Comparison of ENCODE assay signal across 8 cellular contexts in the genomic region with DNA sequence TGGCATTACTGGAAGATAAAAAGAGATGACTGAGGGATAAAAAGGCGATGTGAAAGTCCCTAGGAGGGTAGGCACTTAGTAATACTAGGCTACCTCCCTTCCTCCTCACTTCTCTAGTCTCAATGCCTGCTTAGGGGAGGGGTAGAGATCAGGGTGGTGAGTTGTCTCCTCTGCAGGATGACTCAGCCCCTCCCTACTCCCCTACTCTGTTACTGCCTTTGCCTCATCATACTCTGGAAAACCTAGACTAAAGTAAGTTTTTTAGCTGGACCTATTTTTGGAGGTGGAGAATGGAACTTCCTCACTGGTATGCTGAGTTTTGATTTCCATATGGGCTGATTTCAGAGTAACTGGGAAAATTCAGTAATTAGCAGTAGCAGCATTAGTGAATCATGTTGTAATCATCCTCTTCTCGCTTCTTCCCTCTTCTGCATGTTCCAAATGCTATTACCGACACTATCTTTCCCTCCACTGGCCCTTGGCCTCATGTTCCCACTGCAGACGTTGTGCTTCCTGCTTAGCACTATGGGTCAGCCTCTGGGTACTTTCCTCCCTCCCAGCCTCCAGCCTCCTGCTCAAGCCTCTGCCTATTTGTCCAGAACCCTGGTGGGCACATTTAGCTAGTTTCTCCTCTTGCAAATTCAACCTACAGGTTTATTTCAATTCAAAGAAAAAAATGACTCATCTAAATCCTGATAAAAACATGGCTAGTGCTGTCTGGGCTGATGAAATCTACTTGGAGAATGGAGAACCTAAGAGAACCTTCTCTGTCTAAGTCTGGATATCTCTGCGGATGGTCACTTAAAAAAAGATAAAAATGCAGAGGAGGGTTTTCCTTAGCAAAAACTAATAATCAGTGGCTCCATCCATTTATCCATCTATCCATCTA.
DNase-seq lines count a peak whose midpoint lies in the region; ATAC-seq, FAIRE-seq and TF ChIP-seq lines count a peak whose summit lies in the region.

No MANE protein-coding gene starts in this region.

- peak overlapping the region; percentile 49; the same call in 1 of the 2 replicates for H3K4me3 ChIP-seq in ACC112 (ENCODE audit: low read depth, low read length)
- no peak overlapping the region for H3K4me3 ChIP-seq in adipocyte (ENCODE audit: low read length)
- H3K4me3 ChIP-seq in MM.1S (ENCODE audit: low read length), result no peak overlapping the region

- ATAC-seq in GM19023 (IDR thresholded peaks at IDR 0.05; ENCODE audit: unreplicated experiment) (no peak), HG03196 (IDR thresholded peaks at IDR 0.05; ENCODE audit: unreplicated experiment) (no peak)

- H3K9me2 ChIP-seq in MM.1S (replicated peaks; ENCODE audit: insufficient read depth, low read length), result no peaks in the 10 kb centered on the region

- no peaks in the 10 kb centered on the region for H4K20me1 ChIP-seq in MM.1S (ENCODE audit: insufficient read depth, low read length)

- H3F3A ChIP-seq in MM.1S (ENCODE audit: insufficient read depth, low read length), result no peaks in the 10 kb centered on the region

- DNase-seq in H54 (ENCODE audit: insufficient read length, low spot score) (peak; percentile 64), adipocyte (ENCODE audit: low read depth) (peak; percentile 52), iPS-NIHi7 (ENCODE audit: extremely low spot score) (peak; percentile 43), MM.1S (no peak), DMS53 (lab: John Stamatoyannopoulos, UW) (no peak)

- no peak overlapping the region for H3K9ac ChIP-seq in adipocyte (ENCODE audit: low read length)
- no peak overlapping the region for H3K9ac ChIP-seq in MM.1S (ENCODE audit: low read length)

- H3K27ac ChIP-seq in ACC112 (ENCODE audit: low read depth, low read length) (peak overlapping the region; percentile 74), MM.1S (ENCODE audit: low read length) (no peak overlapping the region)

- H3K36me3 ChIP-seq in ACC112 (ENCODE audit: insufficient read depth, low read length) (no peaks in the 10 kb centered on the region), adipocyte (ENCODE audit: control insufficient read depth, insufficient read depth, low read length, severe bottlenecking) (no peaks in the 10 kb centered on the region), MM.1S (replicated peaks; ENCODE audit: insufficient read depth, low read length) (no peaks in the 10 kb centered on the region)

- no peak overlapping the region for H3K4me2 ChIP-seq in MM.1S (ENCODE audit: low read depth, low read length)

- H3K9me3 ChIP-seq in adipocyte (ENCODE audit: control insufficient read depth, low read length) (no peaks in the 10 kb centered on the region), MM.1S (replicated peaks; ENCODE audit: insufficient read depth, low read length) (no peaks in the 10 kb centered on the region)

- H3K4me1 ChIP-seq in ACC112 (ENCODE audit: control insufficient read depth, insufficient read depth, low read length, unreplicated experiment) (peaks cover 29% of the 10 kb centered on the region), adipocyte (ENCODE audit: control insufficient read depth, insufficient read depth, low read length) (peaks cover 24% of the 10 kb centered on the region), MM.1S (ENCODE audit: low read length) (no peaks in the 10 kb centered on the region)

- TF ChIP-seq CTCF in MM.1S (IDR thresholded peaks at IDR 0.05; ENCODE audit: low read length), result no peak

- TF ChIP-seq POLR2A in H54 (IDR thresholded peaks at IDR 0.05; ENCODE audit: low read depth, low read length), result no peak

- no peaks in the 10 kb centered on the region for H3K27me3 ChIP-seq in ACC112 (ENCODE audit: insufficient read depth, low read length)
- H3K27me3 ChIP-seq in adipocyte (replicated peaks; ENCODE audit: control insufficient read depth, insufficient read depth, low read length), result no peaks in the 10 kb centered on the region
- no peaks in the 10 kb centered on the region for H3K27me3 ChIP-seq in MM.1S (replicated peaks; ENCODE audit: insufficient read depth, low read length)

- peak; percentile 84 for FAIRE-seq in H54 (lab: Jason Lieb, UNC)

- no peaks in the 10 kb centered on the region for H3K79me2 ChIP-seq in ACC112 (ENCODE audit: control insufficient read depth, insufficient read depth, low read length, unreplicated experiment)
- no peaks in the 10 kb centered on the region for H3K79me2 ChIP-seq in MM.1S (ENCODE audit: low read length)

- no peak overlapping the region for H2AFZ ChIP-seq in ACC112 (ENCODE audit: low read length, unreplicated experiment)
- H2AFZ ChIP-seq in MM.1S (ENCODE audit: low read length), result no peak overlapping the region

Comparison
In these comparisons a context has a peak if more than half of its experiments do, and no peak if none do; other contexts are left out.
1. DNase-seq: peak in H54 (single experiment), adipocyte (single experiment) and iPS-NIHi7 (single experiment); none in MM.1S (single experiment) and DMS53 (single experiment).